In the genomic region with DNA sequence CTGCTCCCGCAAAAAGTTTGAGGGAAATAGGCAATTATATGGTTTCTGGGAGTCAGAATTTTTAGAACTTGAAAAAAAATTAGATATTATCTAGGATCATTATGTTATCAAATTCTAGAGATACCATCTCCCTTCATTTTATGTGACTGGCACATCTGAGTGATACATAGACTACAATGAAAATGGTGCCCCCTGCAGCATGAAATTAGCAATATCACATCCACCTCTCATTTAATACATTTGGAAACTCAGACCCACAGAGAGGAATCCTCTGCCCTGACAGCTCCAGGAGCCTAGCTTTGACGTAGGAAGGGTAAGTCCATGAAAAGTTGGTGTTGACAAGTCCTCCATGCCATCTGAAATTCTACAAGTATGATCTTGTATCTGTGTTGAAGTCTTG, we compare ENCODE assay signal across 7 cellular contexts.
DNase-seq lines count a peak whose midpoint lies in the region; ATAC-seq and TF ChIP-seq lines count a peak whose summit lies in the region.

No MANE protein-coding gene starts in this region.

- ATAC-seq in RWPE2 (ENCODE audit: low read depth) = peak; percentile 55; the same call in 2 of the 3 replicates
- ATAC-seq in GM21786 (IDR thresholded peaks at IDR 0.05; ENCODE audit: unreplicated experiment) = no peak
- ATAC-seq in HG03439 (IDR thresholded peaks at IDR 0.05; ENCODE audit: unreplicated experiment) = no peak

- H3K27me3 ChIP-seq in RWPE2 (ENCODE audit: insufficient read depth, poor library complexity, severe bottlenecking) = no peaks in the 10 kb centered on the region

- no peaks in the 10 kb centered on the region for H3K4me1 ChIP-seq in RWPE2 (ENCODE audit: insufficient read depth, poor library complexity, severe bottlenecking)

- DNase-seq in GM12865 (ENCODE audit: low read depth) (peak; percentile 24), HS-5 (ENCODE audit: low read depth) (peak; percentile 19), RWPE2 (ENCODE audit: low spot score) (no peak), inferior parietal cortex (ENCODE audit: extremely low spot score) (peak; percentile 48)
- DNase-seq in activated CD8-positive, alpha-beta memory T cell treated with anti-CD3 and anti-CD28 coated beads, Interleukin-2, amount 50 U/mL, for 48 hours = no peak

- TF ChIP-seq CTCF in GM12865 (IDR thresholded peaks at IDR 0.05; ENCODE audit: insufficient read depth, low read depth, low read length, missing control alignments) = peak; percentile 23
- peak; percentile 51 for TF ChIP-seq CTCF in RWPE2 (IDR thresholded peaks at IDR 0.05; ENCODE audit: poor library complexity, severe bottlenecking)

- H3K27ac ChIP-seq in RWPE2 (ENCODE audit: poor library complexity, severe bottlenecking) = no peak overlapping the region

- H3K9me3 ChIP-seq in RWPE2 (ENCODE audit: severe bottlenecking) = no peaks in the 10 kb centered on the region

- no peaks in the 10 kb centered on the region for H3K36me3 ChIP-seq in RWPE2 (ENCODE audit: low read depth)

- no peak overlapping the region for H3K4me3 ChIP-seq in GM12865 (ENCODE audit: low read depth, low read length)
- no peak overlapping the region for H3K4me3 ChIP-seq in RWPE2 (ENCODE audit: severe bottlenecking)

Comparison
In these comparisons a context has a peak if more than half of its experiments do, and no peak if none do; other contexts are left out.
1. DNase-seq: peak in GM12865 (single experiment), HS-5 (single experiment) and inferior parietal cortex (single experiment); none in RWPE2 (single experiment) and activated CD8-positive, alpha-beta memory T cell treated with anti-CD3 and anti-CD28 coated beads, Interleukin-2, amount 50 U/mL, for 48 hours (single experiment).